ENCODE assay signal across 1 cellular context in the genomic region with DNA sequence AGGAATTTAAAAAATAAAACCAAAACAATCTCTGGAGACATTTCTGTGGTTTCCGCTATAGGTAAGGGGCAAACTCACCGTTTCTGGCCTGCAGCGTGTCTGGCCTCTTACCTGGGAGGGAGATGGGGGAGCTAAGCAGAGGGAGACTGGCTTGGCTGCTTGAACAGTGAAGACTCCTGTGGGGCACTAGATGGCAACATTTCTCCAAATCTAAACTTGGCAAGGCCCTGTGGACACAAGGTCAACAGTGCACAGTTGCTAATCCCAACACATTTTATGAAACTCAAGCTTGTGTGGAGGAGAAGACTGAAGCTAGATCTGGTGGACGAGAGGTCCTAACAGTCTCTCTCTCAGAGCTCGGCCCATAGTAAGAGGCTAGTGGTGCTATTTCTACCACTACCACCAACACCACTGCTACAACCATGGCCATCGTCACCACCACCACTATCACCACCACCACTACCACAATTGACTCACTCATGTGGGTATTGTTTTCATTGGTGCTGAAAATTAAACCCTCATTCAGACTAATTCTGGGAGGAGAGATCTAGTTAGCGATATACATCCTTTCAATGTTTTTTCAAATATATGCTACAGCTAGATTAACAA.
TF ChIP-seq lines count a peak whose summit lies in the region.

No MANE protein-coding gene starts in this region.

TF ChIP-seq in K562, 482 proteins besides CTCF, POLR2A, EP300 and RAD21 (continued from another document):
- TF ChIP-seq MBD1 (CRISPR knock-in tag; IDR thresholded peaks at IDR 0.05): no peak
- no peak for TF ChIP-seq ZNF707 (CRISPR knock-in tag; conservative IDR thresholded peaks at IDR 0.05)
- no peak for TF ChIP-seq MAFK (IDR thresholded peaks at IDR 0.05; ENCODE audit: low read length)
- TF ChIP-seq ZNF347 (CRISPR knock-in tag; IDR thresholded peaks at IDR 0.05; ENCODE audit: low read depth): no peak
TF ChIP-seq in K562: peak in this region for 1.
